1 cellular context compared by ENCODE assay signal in genomic region chr17:78148286-78149016, GRCh38.
TF ChIP-seq lines count a peak whose summit lies in the region.

No MANE protein-coding gene starts in this region.

TF ChIP-seq in H1, 55 proteins besides CTCF, POLR2A, EP300 and RAD21:
- TF ChIP-seq GABPA (IDR thresholded peaks at IDR 0.05; ENCODE audit: borderline replicate concordance, insufficient read depth, low read length): no peak
- TF ChIP-seq EZH2 (IDR thresholded peaks at IDR 0.05; ENCODE audit: low read depth, low read length, severe bottlenecking): no peak
- no peak for TF ChIP-seq CHD7 (IDR thresholded peaks at IDR 0.05; ENCODE audit: insufficient replicate concordance, low read length)
- no peak for TF ChIP-seq EGR1 (IDR thresholded peaks at IDR 0.05; ENCODE audit: borderline replicate concordance, low read depth, low read length)
- TF ChIP-seq BCL11A (IDR thresholded peaks at IDR 0.05; ENCODE audit: low read depth in 2 of 2, low read length in 2 of 2): no peak
- no peak for TF ChIP-seq POLR2AphosphoS5 (IDR thresholded peaks at IDR 0.05; ENCODE audit: low read depth, low read length)
- TF ChIP-seq POU5F1 (IDR thresholded peaks at IDR 0.05; ENCODE audit: low read depth, low read length): no peak
- no peak for TF ChIP-seq KDM1A (IDR thresholded peaks at IDR 0.05; ENCODE audit: borderline replicate concordance, low read length)
- TF ChIP-seq CHD2 (IDR thresholded peaks at IDR 0.05; ENCODE audit: low read length): no peak
- no peak for TF ChIP-seq SRF (IDR thresholded peaks at IDR 0.05; ENCODE audit: low read depth, low read length)
- no peak for TF ChIP-seq TAF1 (IDR thresholded peaks at IDR 0.05; ENCODE audit: low read depth, low read length)
- TF ChIP-seq TCF12 (IDR thresholded peaks at IDR 0.05; ENCODE audit: low read depth, low read length): no peak
- no peak for TF ChIP-seq CBX5 (IDR thresholded peaks at IDR 0.05; ENCODE audit: low read depth, low read length)
- TF ChIP-seq SAP30 (IDR thresholded peaks at IDR 0.05; ENCODE audit: insufficient read depth, insufficient replicate concordance, low read length): no peak
- no peak for TF ChIP-seq YY1 (IDR thresholded peaks at IDR 0.05; ENCODE audit: low read depth, low read length)
- TF ChIP-seq ATF2 (IDR thresholded peaks at IDR 0.05; ENCODE audit: low read length): no peak
- no peak for TF ChIP-seq SP2 (IDR thresholded peaks at IDR 0.05; ENCODE audit: low read length)
- TF ChIP-seq SP1 (IDR thresholded peaks at IDR 0.05; ENCODE audit: low read depth, low read length): no peak
- TF ChIP-seq MAFK (IDR thresholded peaks at IDR 0.05; ENCODE audit: low read depth, low read length): no peak
